26 cellular contexts compared by ENCODE assay signal in genomic region chr11:46435679-46436078, GRCh38. TPM values are rescaled to one million over a fixed set of nuclear protein-coding genes. Genes with fewer than 3 reads are reported as not detected.
DNase-seq lines count a peak whose midpoint lies in the region; ATAC-seq and TF ChIP-seq lines count a peak whose summit lies in the region.
"Had no signal": no experiment of that assay in that cellular context is flagged by ENCODE, and none has a peak within 500 bp of the region (broad histone marks: within the 10 kb centered on the region; RNA-seq: fewer than 3 reads in every experiment).

No MANE protein-coding gene starts in this region.

- peaks cover 59% of the 10 kb centered on the region for H3K4me1 Mint-ChIP-seq in glutamatergic neuron (ENCODE audit: low read depth, unreplicated experiment)
- H3K4me1 Mint-ChIP-seq in activated naive CD4-positive, alpha-beta T cell treated with anti-CD3 and anti-CD28 coated beads for 36 hours (ENCODE audit: low read depth) = no peaks in the 10 kb centered on the region
- H3K4me1 Mint-ChIP-seq: IgD-negative memory B cell, memory B cell had no signal

- H3K36me3 ChIP-seq in left ventricle myocardium inferior = peaks cover 41% of the 10 kb centered on the region
- no peaks in the 10 kb centered on the region for H3K36me3 ChIP-seq in uterus
- H3K36me3 ChIP-seq in upper lobe of left lung = peaks cover 4 to 34% (median 22%) of the 10 kb centered on the region in 4 donors

- no peak overlapping the region for H3K4me3 ChIP-seq in left ventricle myocardium inferior
- no peak overlapping the region for H3K4me3 ChIP-seq in uterus
- no peak overlapping the region for H3K4me3 ChIP-seq in upper lobe of left lung
- H3K4me3 ChIP-seq: MG63, tibial nerve had no signal

- ATAC-seq in Right ventricle myocardium superior (ENCODE audit: poor library complexity) = peak; percentile 45
- no peak for ATAC-seq in HG03159 (IDR thresholded peaks at IDR 0.05; ENCODE audit: unreplicated experiment)
- no peak for ATAC-seq in upper lobe of left lung (ENCODE audit: low FRiP score in 2 of 2)
- ATAC-seq: stimulated activated naive CD8-positive, alpha-beta T cell treated with anti-CD3 and anti-CD28 coated beads, Interleukin-15, Interleukin-2, amounts not matched to agents 100 U/mL and 50 U/mL, for 24 hours had no signal

- H3K27ac Mint-ChIP-seq in glutamatergic neuron (ENCODE audit: unreplicated experiment) = peak overlapping the region; percentile 45
- H3K27ac Mint-ChIP-seq in activated naive CD4-positive, alpha-beta T cell treated with anti-CD3 and anti-CD28 coated beads for 36 hours = no peak overlapping the region
- H3K27ac Mint-ChIP-seq: IgD-negative memory B cell; memory B cell; T-helper 1 cell treated with Interleukin-12 subunit alpha and Interleukin-12 subunit beta and Interleukin-4 antibody, amounts not matched to agents 30 μg/mL and 1 μg/mL, for 36 hours had no signal

- H3K36me3 Mint-ChIP-seq in glutamatergic neuron (ENCODE audit: unreplicated experiment) = no peaks in the 10 kb centered on the region
- peaks cover 23% of the 10 kb centered on the region for H3K36me3 Mint-ChIP-seq in activated naive CD4-positive, alpha-beta T cell treated with anti-CD3 and anti-CD28 coated beads for 36 hours (ENCODE audit: low read depth)

- DNase-seq in Right ventricle myocardium superior = no peak
- DNase-seq in left ventricle myocardium inferior = no peak
- peak; percentile 69 for DNase-seq in NCI-H2029 (lab: John Stamatoyannopoulos, UW)
- no peak for DNase-seq in glutamatergic neuron
- DNase-seq in uterus = no peak
- DNase-seq in activated naive CD4-positive, alpha-beta T cell treated with anti-CD3 and anti-CD28 coated beads for 36 hours = no peak
- no peak for DNase-seq in upper lobe of left lung
- DNase-seq: activated CD4-positive, alpha-beta T cell treated with anti-CD3 and anti-CD28 coated beads, Interleukin-2, amount 50 U/mL, for 48 hours; activated effector memory CD4-positive, alpha-beta T cell treated with Interleukin-2 at 50 U/mL for 16 hours; cerebellar nuclear complex; COR-L47; EL; MG63; NCI-H1436; NCI-H226; NCI-H774; nucleus accumbens; stimulated activated CD4-positive, alpha-beta T cell treated with anti-CD3 and anti-CD28 coated beads, Interleukin-4, amount 100 ng/mL, for 24 hours; stimulated activated naive CD8-positive, alpha-beta T cell treated with anti-CD3 and anti-CD28 coated beads, Interleukin-15, Interleukin-2, amounts not matched to agents 100 U/mL and 50 U/mL, for 24 hours had no signal

- no peak for TF ChIP-seq POLR2A in uterus (IDR thresholded peaks at IDR 0.05)
- TF ChIP-seq POLR2A in upper lobe of left lung (IDR thresholded peaks at IDR 0.05) = no peak

- no peak for TF ChIP-seq EP300 in upper lobe of left lung (IDR thresholded peaks at IDR 0.05)

- no peak overlapping the region for H3K27ac ChIP-seq in left ventricle myocardium inferior (replicated peaks)
- H3K27ac ChIP-seq in uterus = no peak overlapping the region
- H3K27ac ChIP-seq in upper lobe of left lung = no peak overlapping the region
- H3K27ac ChIP-seq: tibial nerve had no signal

- 45 to 70% methylated on average over 2 to 3 of the region's 3 CpGs for WGBS in upper lobe of left lung, 2 donors

- peaks cover 12% of the 10 kb centered on the region for H3K27me3 Mint-ChIP-seq in glutamatergic neuron (ENCODE audit: unreplicated experiment)
- no peaks in the 10 kb centered on the region for H3K27me3 Mint-ChIP-seq in activated naive CD4-positive, alpha-beta T cell treated with anti-CD3 and anti-CD28 coated beads for 36 hours (ENCODE audit: low read depth)
- H3K27me3 Mint-ChIP-seq: IgD-negative memory B cell, memory B cell had no signal

- peak overlapping the region; percentile 1 for H3K4me3 Mint-ChIP-seq in glutamatergic neuron (ENCODE audit: unreplicated experiment)
- H3K4me3 Mint-ChIP-seq in activated naive CD4-positive, alpha-beta T cell treated with anti-CD3 and anti-CD28 coated beads for 36 hours = no peak overlapping the region
- H3K4me3 Mint-ChIP-seq: IgD-negative memory B cell; memory B cell; T-helper 1 cell treated with Interleukin-12 subunit alpha and Interleukin-12 subunit beta and Interleukin-4 antibody, amounts not matched to agents 30 μg/mL and 1 μg/mL, for 36 hours had no signal

- intact Hi-C loops in Right ventricle myocardium superior (cut with DNase I) (no loop called here), left ventricle myocardium inferior (cut with micrococcal nuclease) (no loop called here), uterus (cut with DNase I; ENCODE audit: low total_unique reads) (no loop called here)
- intact Hi-C loops in activated naive CD4-positive, alpha-beta T cell treated with anti-CD3 and anti-CD28 coated beads for 36 hours (cut with micrococcal nuclease) = no loop called here

- H3K27me3 ChIP-seq in left ventricle myocardium inferior (ENCODE audit: low read depth) (no peaks in the 10 kb centered on the region), uterus (no peaks in the 10 kb centered on the region), upper lobe of left lung (no peaks in the 10 kb centered on the region)
- H3K27me3 ChIP-seq: MG63, tibial nerve had no signal

- no peak for TF ChIP-seq CTCF in left ventricle myocardium inferior (IDR thresholded peaks at IDR 0.05; ENCODE audit: borderline replicate concordance)
- no peak for TF ChIP-seq CTCF in glutamatergic neuron (IDR thresholded peaks at IDR 0.05; ENCODE audit: partially characterized antibody, unreplicated experiment)
- TF ChIP-seq CTCF in uterus (IDR thresholded peaks at IDR 0.05) = no peak
- TF ChIP-seq CTCF in upper lobe of left lung (IDR thresholded peaks at IDR 0.05) = no peak

- peaks cover 8% of the 10 kb centered on the region for H3K9me3 Mint-ChIP-seq in glutamatergic neuron (ENCODE audit: unreplicated experiment)
- no peaks in the 10 kb centered on the region for H3K9me3 Mint-ChIP-seq in activated naive CD4-positive, alpha-beta T cell treated with anti-CD3 and anti-CD28 coated beads for 36 hours
- H3K9me3 Mint-ChIP-seq: IgD-negative memory B cell; memory B cell; T-helper 1 cell treated with Interleukin-12 subunit alpha and Interleukin-12 subunit beta and Interleukin-4 antibody, amounts not matched to agents 30 μg/mL and 1 μg/mL, for 36 hours had no signal

- no peaks in the 10 kb centered on the region for H3K9me3 ChIP-seq in left ventricle myocardium inferior (replicated peaks)
- no peaks in the 10 kb centered on the region for H3K9me3 ChIP-seq in uterus
- no peaks in the 10 kb centered on the region for H3K9me3 ChIP-seq in upper lobe of left lung
- H3K9me3 ChIP-seq: MG63, tibial nerve had no signal

- CTCF ChIA-PET in activated naive CD4-positive, alpha-beta T cell treated with anti-CD3 and anti-CD28 coated beads for 36 hours (lab: Charles Lee) = no interaction called here

- H3K4me1 ChIP-seq in left ventricle myocardium inferior (peaks cover 42% of the 10 kb centered on the region), uterus (no peaks in the 10 kb centered on the region), upper lobe of left lung (peaks cover 0 to 6% (median 3%) of the 10 kb centered on the region in 4 donors)

RNA-seq across cellular contexts. Expression of gene CHRM4, which starts 44.1 kb away (rescaled TPM):
- total RNA-seq in Right ventricle myocardium superior (not detected), left ventricle myocardium inferior (not detected), glutamatergic neuron (ENCODE audit: unreplicated experiment) (8.5 TPM), uterus (under 1 TPM in 2 of 4 donors, not detected in 2; 0.14 to 0.67 TPM), upper lobe of left lung (1 to 10 TPM in 1 of 6 donors, under 1 TPM in 3, not detected in 2; 0.34 to 1.4 (median 0.53) TPM)
- not detected for total RNA-seq in activated naive CD4-positive, alpha-beta T cell treated with anti-CD3 and anti-CD28 coated beads for 36 hours
- total RNA-seq: epithelial cell of proximal tubule, renal cortical epithelial cell had no signal

RNA-seq across cellular contexts. Expression of gene MDK, which starts 54.2 kb away (rescaled TPM):
- total RNA-seq in Right ventricle myocardium superior (4.7 TPM), left ventricle myocardium inferior (5.4 TPM), glutamatergic neuron (ENCODE audit: unreplicated experiment) (846 TPM), uterus (100 to 1,000 TPM in 2 of 4 donors, 10 to 100 TPM in 2; 61.7 to 305 (median 103) TPM), upper lobe of left lung (10 to 100 TPM in 5 of 6 donors, not detected in 1; 14.3 to 44.8 (median 34.1) TPM)
- total RNA-seq in activated naive CD4-positive, alpha-beta T cell treated with anti-CD3 and anti-CD28 coated beads for 36 hours = 1 to 10 TPM; 2.9 to 4.6 TPM
